In genomic region chr15:44898890-44899651, GRCh38 we compare ENCODE assay signal across 21 cellular contexts. TPM values are rescaled to one million over a fixed set of nuclear protein-coding genes. Genes with fewer than 3 reads are reported as not detected.
"Had no signal": no experiment of that assay in that cellular context is flagged by ENCODE, and none has a peak within 500 bp of the region (broad histone marks: within the 10 kb centered on the region; RNA-seq: fewer than 3 reads in every experiment).

No MANE protein-coding gene starts in this region.

RNA-seq across cellular contexts. Expression of gene TERB2, which starts 57.4 kb away (rescaled TPM):
- total RNA-seq: activated CD4-positive, alpha-beta T cell treated with anti-CD3 and anti-CD28 coated beads, Interleukin-2, amount 10 ng/mL, durations not matched to agents 24 days and 14 days; activated CD8-positive, alpha-beta T cell treated with anti-CD3 and anti-CD28 coated beads, Interleukin-2, amount 10 ng/mL, durations not matched to agents 7 days and 5 days; activated naive CD8-positive, alpha-beta T cell treated with anti-CD3 and anti-CD28 coated beads, Interleukin-2, amount 10 ng/mL, durations not matched to agents 7 days and 5 days; body of pancreas; cardiac septum; chondrocyte; frontal cortex; hepatocyte; liver; mononuclear cell; myocyte; psoas muscle; right cardiac atrium; skeletal muscle tissue; stomach; suprapubic skin; tibial nerve; uterus had no signal
- polyA plus RNA-seq: esophagus, hepatocyte, immature natural killer cell, ovary, psoas muscle, right cardiac atrium, stomach had no signal
